In genomic region chr2:96546321-96546720, GRCh38 we compare ENCODE assay signal across 13 cellular contexts. TPM values are rescaled to one million over a fixed set of nuclear protein-coding genes. Genes with fewer than 3 reads are reported as not detected.
DNase-seq lines count a peak whose midpoint lies in the region; ATAC-seq and TF ChIP-seq lines count a peak whose summit lies in the region.
"Had no signal": no experiment of that assay in that cellular context is flagged by ENCODE, and none has a peak within 500 bp of the region (broad histone marks: within the 10 kb centered on the region; RNA-seq: fewer than 3 reads in every experiment).

No MANE protein-coding gene starts in this region.

- CTCF ChIA-PET in CD4-positive, alpha-beta memory T cell (lab: Charles Lee; ENCODE audit: partially characterized antibody), result interaction anchor here (0.5 to 1.3 kb wide), 3 partner anchors 9 to 246 kb away, joined by 3 to 4 read pairs (median 3); no protein-coding TSS in a partner anchor

- H3K9me3 Mint-ChIP-seq in CD4-positive, alpha-beta memory T cell, result no peaks in the 10 kb centered on the region
- H3K9me3 Mint-ChIP-seq in activated T-cell treated with anti-CD3 and anti-CD28 coated beads, Interleukin-2, amount 50 U/mL, for 72 hours, result no peaks in the 10 kb centered on the region
- H3K9me3 Mint-ChIP-seq in naive thymus-derived CD8-positive, alpha-beta T cell, result no peaks in the 10 kb centered on the region
- H3K9me3 Mint-ChIP-seq in glutamatergic neuron (ENCODE audit: unreplicated experiment), result peaks cover 5% of the 10 kb centered on the region

- in situ Hi-C loops in GM18951 (cut with MboI; ENCODE audit: low sequenced_read_pairs, unreplicated experiment), result no loop called here

- peak overlapping the region; percentile 44 to 92 (median 78) for H3K27ac Mint-ChIP-seq in CD4-positive, alpha-beta memory T cell
- H3K27ac Mint-ChIP-seq in activated T-cell treated with anti-CD3 and anti-CD28 coated beads, Interleukin-2, amount 50 U/mL, for 72 hours, result peak overlapping the region; percentile 94
- peak overlapping the region; percentile 38 to 96 (median 78) for H3K27ac Mint-ChIP-seq in naive thymus-derived CD8-positive, alpha-beta T cell
- H3K27ac Mint-ChIP-seq in glutamatergic neuron (ENCODE audit: unreplicated experiment), result no peak overlapping the region

- H3K36me3 Mint-ChIP-seq in CD4-positive, alpha-beta memory T cell, result peaks cover 31 to 61% of the 10 kb centered on the region in 2 donors
- peaks cover 32 to 50% of the 10 kb centered on the region in 2 donors for H3K36me3 Mint-ChIP-seq in activated T-cell treated with anti-CD3 and anti-CD28 coated beads, Interleukin-2, amount 50 U/mL, for 72 hours (ENCODE audit: insufficient read depth in 2 of 2)
- peaks cover 0 to 68% (median 12%) of the 10 kb centered on the region in 3 donors for H3K36me3 Mint-ChIP-seq in naive thymus-derived CD8-positive, alpha-beta T cell
- H3K36me3 Mint-ChIP-seq in glutamatergic neuron (ENCODE audit: unreplicated experiment), result peaks cover 7% of the 10 kb centered on the region

- H3K4me1 Mint-ChIP-seq in CD4-positive, alpha-beta memory T cell, result peaks cover 41 to 66% (median 54%) of the 10 kb centered on the region in 4 donors
- H3K4me1 Mint-ChIP-seq in activated T-cell treated with anti-CD3 and anti-CD28 coated beads, Interleukin-2, amount 50 U/mL, for 72 hours (ENCODE audit: low read depth), result peaks cover 67% of the 10 kb centered on the region
- peaks cover 24 to 65% (median 62%) of the 10 kb centered on the region in 4 donors for H3K4me1 Mint-ChIP-seq in naive thymus-derived CD8-positive, alpha-beta T cell
- H3K4me1 Mint-ChIP-seq in glutamatergic neuron (ENCODE audit: low read depth, unreplicated experiment), result no peaks in the 10 kb centered on the region

- peak overlapping the region in 7 of 8 donors; percentile 57 to 76 (median 67) for H3K4me3 Mint-ChIP-seq in CD4-positive, alpha-beta memory T cell
- H3K4me3 Mint-ChIP-seq in activated T-cell treated with anti-CD3 and anti-CD28 coated beads, Interleukin-2, amount 50 U/mL, for 72 hours, result peak overlapping the region; percentile 94 to 97
- H3K4me3 Mint-ChIP-seq in naive thymus-derived CD8-positive, alpha-beta T cell, result peak overlapping the region; percentile 14 to 71 (median 44)
- H3K4me3 Mint-ChIP-seq in glutamatergic neuron (ENCODE audit: unreplicated experiment), result no peak overlapping the region

- TF ChIP-seq CTCF in glutamatergic neuron (IDR thresholded peaks at IDR 0.05; ENCODE audit: partially characterized antibody, unreplicated experiment), result no peak

- peak in 2 of 5 donors; percentile 29 to 47 for DNase-seq in CD4-positive, alpha-beta memory T cell
- peak in 1 of 2 donors; percentile 34 for DNase-seq in activated T-cell treated with anti-CD3 and anti-CD28 coated beads, Interleukin-2, amount 50 U/mL, for 72 hours
- peak in 1 of 10 donors; percentile 25 for DNase-seq in naive thymus-derived CD8-positive, alpha-beta T cell
- DNase-seq in left lobe of liver (ENCODE audit: low spot score) (no peak), glutamatergic neuron (no peak)
- DNase-seq: adrenal gland, left cardiac atrium, NCI-H2029 treated with DMSO at 0.1 percent for 48 hours, NCI-H526 had no signal

- H3K27ac ChIP-seq in CD4-positive, alpha-beta memory T cell (ENCODE audit: low read depth, low read length), result peak overlapping the region; percentile 1
- H3K27ac ChIP-seq: adrenal gland, prostate gland had no signal

- ATAC-seq in activated T-cell treated with anti-CD3 and anti-CD28 coated beads, Interleukin-2, amount 50 U/mL, for 72 hours (replicated peaks in 1 of 2), result peak; percentile 27 to 54
- peak in 1 of 2 donors; percentile 18 for ATAC-seq in naive thymus-derived CD8-positive, alpha-beta T cell
- no peak for ATAC-seq in left lobe of liver
- ATAC-seq in HG02884 (IDR thresholded peaks at IDR 0.05; ENCODE audit: unreplicated experiment), result no peak
- ATAC-seq: left cardiac atrium had no signal

- no peaks in the 10 kb centered on the region for H3K27me3 Mint-ChIP-seq in CD4-positive, alpha-beta memory T cell
- H3K27me3 Mint-ChIP-seq in activated T-cell treated with anti-CD3 and anti-CD28 coated beads, Interleukin-2, amount 50 U/mL, for 72 hours (ENCODE audit: low read depth), result no peaks in the 10 kb centered on the region
- no peaks in the 10 kb centered on the region for H3K27me3 Mint-ChIP-seq in naive thymus-derived CD8-positive, alpha-beta T cell
- H3K27me3 Mint-ChIP-seq in glutamatergic neuron (ENCODE audit: unreplicated experiment), result peaks cover 11% of the 10 kb centered on the region

- peak; percentile 9 for TF ChIP-seq POLR2A in GM18951 (IDR thresholded peaks at IDR 0.05; ENCODE audit: extremely low read depth, insufficient read depth, insufficient read length)

- POLR2A ChIA-PET in CD4-positive, alpha-beta memory T cell (lab: Charles Lee; ENCODE audit: partially characterized antibody), result interaction anchor here (13.6 kb wide), 1 partner anchor 12 kb away, joined by 320 read pairs; the partner anchor contains the start of gene ARID5A
- POLR2A ChIA-PET in naive thymus-derived CD8-positive, alpha-beta T cell (lab: Charles Lee), result interaction anchor here (1.1 to 1.2 kb wide), 2 partner anchors 8 to 15 kb away, joined by 3 read pairs; no protein-coding TSS in a partner anchor

- intact Hi-C loops in CD4-positive, alpha-beta memory T cell (cut with micrococcal nuclease), result no loop called here

- H3K36me3 ChIP-seq in CD4-positive, alpha-beta memory T cell (ENCODE audit: insufficient read depth, low read length), result peaks cover 44% of the 10 kb centered on the region
- H3K36me3 ChIP-seq: prostate gland had no signal

- peak overlapping the region in 1 of 2 donors; percentile 13 for H3K4me3 ChIP-seq in CD4-positive, alpha-beta memory T cell (ENCODE audit: low read length in 2 of 2)
- H3K4me3 ChIP-seq: adrenal gland, prostate gland had no signal

- no peaks in the 10 kb centered on the region for H3K9me3 ChIP-seq in CD4-positive, alpha-beta memory T cell (ENCODE audit: control insufficient read depth in 1 of 2, low read length in 2 of 2)
- H3K9me3 ChIP-seq: adrenal gland, prostate gland had no signal

- peaks cover 67% of the 10 kb centered on the region for H3K4me1 ChIP-seq in CD4-positive, alpha-beta memory T cell (ENCODE audit: insufficient read depth, low read length)
- H3K4me1 ChIP-seq: adrenal gland, prostate gland had no signal

- H3K27me3 ChIP-seq in CD4-positive, alpha-beta memory T cell (ENCODE audit: insufficient read depth, low read length), result no peaks in the 10 kb centered on the region
- H3K27me3 ChIP-seq: adrenal gland had no signal

RNA-seq across cellular contexts. Expression of gene ARID5A, which starts 9.8 kb away (rescaled TPM):
- 10 to 100 TPM; 80.0 to 83.8 TPM for total RNA-seq in CD4-positive, alpha-beta memory T cell
- polyA plus RNA-seq in CD4-positive, alpha-beta memory T cell, result 10 to 100 TPM; 31.4 to 69.6 TPM
- 100 to 1,000 TPM; 424 to 433 TPM for total RNA-seq in activated T-cell treated with anti-CD3 and anti-CD28 coated beads, Interleukin-2, amount 50 U/mL, for 72 hours
- total RNA-seq in naive thymus-derived CD8-positive, alpha-beta T cell, result 100 to 1,000 TPM; 100 to 108 TPM
- 100 to 1,000 TPM in 1 of 3 donors, 10 to 100 TPM in 2; 41.7 to 101 (median 55.2) TPM for polyA plus RNA-seq in naive thymus-derived CD8-positive, alpha-beta T cell
- total RNA-seq in left lobe of liver (18.9 TPM), glutamatergic neuron (ENCODE audit: unreplicated experiment) (3.5 TPM)

RNA-seq across cellular contexts. Expression of gene NEURL3, which starts 41.2 kb away (rescaled TPM):
- under 1 TPM in 1 of 2 experiments, not detected in 1; 0.22 TPM for total RNA-seq in CD4-positive, alpha-beta memory T cell
- polyA plus RNA-seq in CD4-positive, alpha-beta memory T cell, result not detected
- total RNA-seq in activated T-cell treated with anti-CD3 and anti-CD28 coated beads, Interleukin-2, amount 50 U/mL, for 72 hours, result 1 to 10 TPM; 4.4 to 5.3 TPM
- under 1 TPM in 1 of 2 experiments, not detected in 1; 0.39 TPM for total RNA-seq in naive thymus-derived CD8-positive, alpha-beta T cell
- under 1 TPM in 1 of 3 donors, not detected in 2; 0.16 TPM for polyA plus RNA-seq in naive thymus-derived CD8-positive, alpha-beta T cell
- 0.43 TPM for total RNA-seq in left lobe of liver
- not detected for total RNA-seq in glutamatergic neuron (ENCODE audit: unreplicated experiment)
- total RNA-seq: temporal lobe had no signal

Comparison
In these comparisons a context has a peak if more than half of its experiments do, and no peak if none do; other contexts are left out.
1. ATAC-seq: peak in activated T-cell treated with anti-CD3 and anti-CD28 coated beads, Interleukin-2, amount 50 U/mL, for 72 hours (2 of 2); none in left lobe of liver (single experiment) and HG02884 (single experiment).